1 cellular context compared by ENCODE assay signal in the genomic region with DNA sequence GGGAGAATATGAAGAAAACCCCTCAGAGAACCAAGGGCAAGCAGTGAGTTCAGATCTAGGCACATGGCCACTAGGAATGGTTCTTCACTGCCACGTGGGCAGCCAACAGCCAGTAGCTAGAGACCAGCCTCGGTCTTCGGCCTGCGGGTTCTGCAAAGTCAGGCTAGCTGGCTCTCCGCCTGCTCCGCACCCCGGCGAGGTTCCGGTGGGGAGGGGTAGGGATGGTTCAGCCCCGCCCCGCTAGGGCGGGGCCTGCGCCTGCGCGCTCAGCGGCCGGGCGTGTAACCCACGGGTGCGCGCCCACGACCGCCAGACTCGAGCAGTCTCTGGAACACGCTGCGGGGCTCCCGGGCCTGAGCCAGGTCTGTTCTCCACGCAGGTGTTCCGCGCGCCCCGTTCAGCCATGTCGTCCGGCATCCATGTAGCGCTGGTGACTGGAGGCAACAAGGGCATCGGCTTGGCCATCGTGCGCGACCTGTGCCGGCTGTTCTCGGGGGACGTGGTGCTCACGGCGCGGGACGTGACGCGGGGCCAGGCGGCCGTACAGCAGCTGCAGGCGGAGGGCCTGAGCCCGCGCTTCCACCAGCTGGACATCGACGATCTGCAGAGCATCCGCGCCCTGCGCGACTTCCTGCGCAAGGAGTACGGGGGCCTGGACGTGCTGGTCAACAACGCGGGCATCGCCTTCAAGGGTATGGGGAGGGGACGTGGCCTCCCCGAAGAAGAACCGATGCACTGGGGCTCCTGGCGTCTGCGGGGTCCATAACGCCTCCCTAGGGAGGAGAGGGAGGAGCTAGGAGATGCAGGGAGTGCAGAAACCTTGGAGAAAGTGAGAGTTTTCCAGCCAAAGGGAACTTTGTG.
TF ChIP-seq lines count a peak whose summit lies in the region.

Gene CBR1, plus strand, starts transcription at position 312 of the 861 bp plus-strand sequence. Its CDS starts 92 bp downstream, at position 404.

TF ChIP-seq in K562, 482 proteins besides CTCF, POLR2A, EP300 and RAD21 (continued from another document and continues in another):
- TF ChIP-seq ZNF407 (IDR thresholded peaks at IDR 0.05; ENCODE audit: low read depth), result peak; percentile 71
- TF ChIP-seq TAF9B (IDR thresholded peaks at IDR 0.05; ENCODE audit: partially characterized antibody), result no peak
- TF ChIP-seq, protein P1, sequence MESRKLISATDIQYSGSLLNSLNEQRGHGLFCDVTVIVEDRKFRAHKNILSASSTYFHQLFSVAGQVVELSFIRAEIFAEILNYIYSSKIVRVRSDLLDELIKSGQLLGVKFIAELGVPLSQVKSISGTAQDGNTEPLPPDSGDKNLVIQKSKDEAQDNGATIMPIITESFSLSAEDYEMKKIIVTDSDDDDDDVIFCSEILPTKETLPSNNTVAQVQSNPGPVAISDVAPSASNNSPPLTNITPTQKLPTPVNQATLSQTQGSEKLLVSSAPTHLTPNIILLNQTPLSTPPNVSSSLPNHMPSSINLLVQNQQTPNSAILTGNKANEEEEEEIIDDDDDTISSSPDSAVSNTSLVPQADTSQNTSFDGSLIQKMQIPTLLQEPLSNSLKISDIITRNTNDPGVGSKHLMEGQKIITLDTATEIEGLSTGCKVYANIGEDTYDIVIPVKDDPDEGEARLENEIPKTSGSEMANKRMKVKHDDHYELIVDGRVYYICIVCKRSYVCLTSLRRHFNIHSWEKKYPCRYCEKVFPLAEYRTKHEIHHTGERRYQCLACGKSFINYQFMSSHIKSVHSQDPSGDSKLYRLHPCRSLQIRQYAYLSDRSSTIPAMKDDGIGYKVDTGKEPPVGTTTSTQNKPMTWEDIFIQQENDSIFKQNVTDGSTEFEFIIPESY (CRISPR knock-in tag; IDR thresholded peaks at IDR 0.05), result peak; percentile 90
- peak; percentile 51; the same call in 1 of the 2 replicates for TF ChIP-seq MYC (IDR thresholded peaks at IDR 0.05; ENCODE audit: low read depth, low read length)
- 0 out of 2 replicates have a peak, but pooled peaks have one; percentile 26 for TF ChIP-seq MYC (CRISPR knock-in tag; IDR thresholded peaks at IDR 0.05; ENCODE audit: borderline replicate concordance, low read depth)
- TF ChIP-seq TFAP4 (CRISPR knock-in tag; IDR thresholded peaks at IDR 0.05; ENCODE audit: borderline replicate concordance), result peak; percentile 74; the same call in 1 of the 2 replicates
- TF ChIP-seq ZNF12 (CRISPR knock-in tag; IDR thresholded peaks at IDR 0.05), result 0 out of 2 replicates have a peak, but pooled peaks have one; percentile 39
- 0 out of 2 replicates have a peak, but pooled peaks have one; percentile 14 for TF ChIP-seq EGR1 (conservative IDR thresholded peaks at IDR 0.05)
- TF ChIP-seq E2F6 (IDR thresholded peaks at IDR 0.05; ENCODE audit: borderline replicate concordance in 1 of 2, extremely low read depth in 1 of 2, insufficient read depth in 1 of 2, insufficient read length in 1 of 2, low read depth in 1 of 2, low read length in 1 of 2, poor library complexity in 1 of 2, severe bottlenecking in 1 of 2), result peak; percentile 43 to 65
- TF ChIP-seq POU5F1 (IDR thresholded peaks at IDR 0.05; ENCODE audit: borderline replicate concordance, low read depth, low read length, partially characterized antibody), result no peak
- TF ChIP-seq, protein P2, sequence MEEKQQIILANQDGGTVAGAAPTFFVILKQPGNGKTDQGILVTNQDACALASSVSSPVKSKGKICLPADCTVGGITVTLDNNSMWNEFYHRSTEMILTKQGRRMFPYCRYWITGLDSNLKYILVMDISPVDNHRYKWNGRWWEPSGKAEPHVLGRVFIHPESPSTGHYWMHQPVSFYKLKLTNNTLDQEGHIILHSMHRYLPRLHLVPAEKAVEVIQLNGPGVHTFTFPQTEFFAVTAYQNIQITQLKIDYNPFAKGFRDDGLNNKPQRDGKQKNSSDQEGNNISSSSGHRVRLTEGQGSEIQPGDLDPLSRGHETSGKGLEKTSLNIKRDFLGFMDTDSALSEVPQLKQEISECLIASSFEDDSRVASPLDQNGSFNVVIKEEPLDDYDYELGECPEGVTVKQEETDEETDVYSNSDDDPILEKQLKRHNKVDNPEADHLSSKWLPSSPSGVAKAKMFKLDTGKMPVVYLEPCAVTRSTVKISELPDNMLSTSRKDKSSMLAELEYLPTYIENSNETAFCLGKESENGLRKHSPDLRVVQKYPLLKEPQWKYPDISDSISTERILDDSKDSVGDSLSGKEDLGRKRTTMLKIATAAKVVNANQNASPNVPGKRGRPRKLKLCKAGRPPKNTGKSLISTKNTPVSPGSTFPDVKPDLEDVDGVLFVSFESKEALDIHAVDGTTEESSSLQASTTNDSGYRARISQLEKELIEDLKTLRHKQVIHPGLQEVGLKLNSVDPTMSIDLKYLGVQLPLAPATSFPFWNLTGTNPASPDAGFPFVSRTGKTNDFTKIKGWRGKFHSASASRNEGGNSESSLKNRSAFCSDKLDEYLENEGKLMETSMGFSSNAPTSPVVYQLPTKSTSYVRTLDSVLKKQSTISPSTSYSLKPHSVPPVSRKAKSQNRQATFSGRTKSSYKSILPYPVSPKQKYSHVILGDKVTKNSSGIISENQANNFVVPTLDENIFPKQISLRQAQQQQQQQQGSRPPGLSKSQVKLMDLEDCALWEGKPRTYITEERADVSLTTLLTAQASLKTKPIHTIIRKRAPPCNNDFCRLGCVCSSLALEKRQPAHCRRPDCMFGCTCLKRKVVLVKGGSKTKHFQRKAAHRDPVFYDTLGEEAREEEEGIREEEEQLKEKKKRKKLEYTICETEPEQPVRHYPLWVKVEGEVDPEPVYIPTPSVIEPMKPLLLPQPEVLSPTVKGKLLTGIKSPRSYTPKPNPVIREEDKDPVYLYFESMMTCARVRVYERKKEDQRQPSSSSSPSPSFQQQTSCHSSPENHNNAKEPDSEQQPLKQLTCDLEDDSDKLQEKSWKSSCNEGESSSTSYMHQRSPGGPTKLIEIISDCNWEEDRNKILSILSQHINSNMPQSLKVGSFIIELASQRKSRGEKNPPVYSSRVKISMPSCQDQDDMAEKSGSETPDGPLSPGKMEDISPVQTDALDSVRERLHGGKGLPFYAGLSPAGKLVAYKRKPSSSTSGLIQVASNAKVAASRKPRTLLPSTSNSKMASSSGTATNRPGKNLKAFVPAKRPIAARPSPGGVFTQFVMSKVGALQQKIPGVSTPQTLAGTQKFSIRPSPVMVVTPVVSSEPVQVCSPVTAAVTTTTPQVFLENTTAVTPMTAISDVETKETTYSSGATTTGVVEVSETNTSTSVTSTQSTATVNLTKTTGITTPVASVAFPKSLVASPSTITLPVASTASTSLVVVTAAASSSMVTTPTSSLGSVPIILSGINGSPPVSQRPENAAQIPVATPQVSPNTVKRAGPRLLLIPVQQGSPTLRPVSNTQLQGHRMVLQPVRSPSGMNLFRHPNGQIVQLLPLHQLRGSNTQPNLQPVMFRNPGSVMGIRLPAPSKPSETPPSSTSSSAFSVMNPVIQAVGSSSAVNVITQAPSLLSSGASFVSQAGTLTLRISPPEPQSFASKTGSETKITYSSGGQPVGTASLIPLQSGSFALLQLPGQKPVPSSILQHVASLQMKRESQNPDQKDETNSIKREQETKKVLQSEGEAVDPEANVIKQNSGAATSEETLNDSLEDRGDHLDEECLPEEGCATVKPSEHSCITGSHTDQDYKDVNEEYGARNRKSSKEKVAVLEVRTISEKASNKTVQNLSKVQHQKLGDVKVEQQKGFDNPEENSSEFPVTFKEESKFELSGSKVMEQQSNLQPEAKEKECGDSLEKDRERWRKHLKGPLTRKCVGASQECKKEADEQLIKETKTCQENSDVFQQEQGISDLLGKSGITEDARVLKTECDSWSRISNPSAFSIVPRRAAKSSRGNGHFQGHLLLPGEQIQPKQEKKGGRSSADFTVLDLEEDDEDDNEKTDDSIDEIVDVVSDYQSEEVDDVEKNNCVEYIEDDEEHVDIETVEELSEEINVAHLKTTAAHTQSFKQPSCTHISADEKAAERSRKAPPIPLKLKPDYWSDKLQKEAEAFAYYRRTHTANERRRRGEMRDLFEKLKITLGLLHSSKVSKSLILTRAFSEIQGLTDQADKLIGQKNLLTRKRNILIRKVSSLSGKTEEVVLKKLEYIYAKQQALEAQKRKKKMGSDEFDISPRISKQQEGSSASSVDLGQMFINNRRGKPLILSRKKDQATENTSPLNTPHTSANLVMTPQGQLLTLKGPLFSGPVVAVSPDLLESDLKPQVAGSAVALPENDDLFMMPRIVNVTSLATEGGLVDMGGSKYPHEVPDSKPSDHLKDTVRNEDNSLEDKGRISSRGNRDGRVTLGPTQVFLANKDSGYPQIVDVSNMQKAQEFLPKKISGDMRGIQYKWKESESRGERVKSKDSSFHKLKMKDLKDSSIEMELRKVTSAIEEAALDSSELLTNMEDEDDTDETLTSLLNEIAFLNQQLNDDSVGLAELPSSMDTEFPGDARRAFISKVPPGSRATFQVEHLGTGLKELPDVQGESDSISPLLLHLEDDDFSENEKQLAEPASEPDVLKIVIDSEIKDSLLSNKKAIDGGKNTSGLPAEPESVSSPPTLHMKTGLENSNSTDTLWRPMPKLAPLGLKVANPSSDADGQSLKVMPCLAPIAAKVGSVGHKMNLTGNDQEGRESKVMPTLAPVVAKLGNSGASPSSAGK (IDR thresholded peaks at IDR 0.05), result peak; percentile 79
- TF ChIP-seq NFYB (IDR thresholded peaks at IDR 0.05; ENCODE audit: extremely low read depth, insufficient read length), result peak; percentile 26
- peak; percentile 21 for TF ChIP-seq MEIS2 (IDR thresholded peaks at IDR 0.05; ENCODE audit: partially characterized antibody)
- peak; percentile 75; the same call in 1 of the 2 replicates for TF ChIP-seq SAFB (IDR thresholded peaks at IDR 0.05; ENCODE audit: borderline replicate concordance, low read depth, low read length)
- TF ChIP-seq MAZ (CRISPR knock-in tag; conservative IDR thresholded peaks at IDR 0.05 in 1 of 2, IDR thresholded peaks at IDR 0.05 in 1 of 2), result 0 out of 4 replicates have a peak, but pooled peaks of 1 of the 2 experiments have one; percentile 31
- TF ChIP-seq CREM (IDR thresholded peaks at IDR 0.05; ENCODE audit: low read depth), result peak; percentile 30; the same call in 1 of the 2 replicates
